ENCODE assay signal across 1 cellular context in genomic region chr3:152910211-152910610, GRCh38.
TF ChIP-seq lines count a peak whose summit lies in the region.

No MANE protein-coding gene starts in this region.

TF ChIP-seq in Ishikawa, 13 proteins besides CTCF, POLR2A, EP300 and RAD21 (continued from another document):
- no peak for TF ChIP-seq CEBPB (IDR thresholded peaks at IDR 0.05)
TF ChIP-seq in Ishikawa: peak in this region for 1.
